5 cellular contexts compared by ENCODE assay signal in genomic region chr22:42666393-42666792, GRCh38. TPM values are rescaled to one million over a fixed set of nuclear protein-coding genes. Genes with fewer than 3 reads are reported as not detected.
"Had no signal": no experiment of that assay in that cellular context is flagged by ENCODE, and none has a peak within 500 bp of the region (broad histone marks: within the 10 kb centered on the region; RNA-seq: fewer than 3 reads in every experiment).

No MANE protein-coding gene starts in this region.

RNA-seq across cellular contexts. Expression of gene ATP5MGL, which starts 26.0 kb away (rescaled TPM):
- total RNA-seq: LHCN-M2, PC-3, Peyer's patch, SJSA1 had no signal
- polyA plus RNA-seq: SK-N-SH had no signal
